Comparison of ENCODE assay signal across 15 cellular contexts in the genomic region with DNA sequence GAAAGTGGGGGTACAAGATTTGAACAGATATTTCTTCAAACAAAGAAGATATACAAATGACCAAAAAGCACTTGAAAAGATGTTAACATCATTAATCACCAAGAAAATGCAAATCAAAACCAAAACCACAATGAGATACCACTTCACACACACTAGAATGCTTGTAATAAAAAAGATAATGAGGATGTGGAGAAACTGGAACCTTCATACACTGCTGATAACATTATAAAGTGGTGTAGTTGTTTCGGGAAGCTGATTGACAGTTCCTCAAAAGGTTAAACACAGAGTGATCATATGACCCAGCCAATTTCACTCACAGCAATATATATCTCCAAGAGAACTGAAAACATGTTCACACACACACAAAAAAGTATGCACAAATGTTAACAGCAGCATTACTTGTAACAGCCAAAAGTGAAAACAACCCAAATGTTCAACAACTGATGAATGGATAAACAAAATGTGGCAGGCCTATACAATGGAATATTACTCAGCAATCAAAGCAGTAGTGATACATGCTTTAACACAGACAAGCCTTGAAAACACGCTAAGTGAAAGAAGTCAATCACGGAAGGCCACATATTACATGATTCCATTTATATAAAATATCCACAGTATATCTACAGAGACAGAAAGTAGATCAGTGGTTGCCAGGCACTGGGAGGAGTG. TPM values are rescaled to one million over a fixed set of nuclear protein-coding genes. Genes with fewer than 3 reads are reported as not detected.
DNase-seq lines count a peak whose midpoint lies in the region; ATAC-seq and TF ChIP-seq lines count a peak whose summit lies in the region.
"Had no signal": no experiment of that assay in that cellular context is flagged by ENCODE, and none has a peak within 500 bp of the region (broad histone marks: within the 10 kb centered on the region; RNA-seq: fewer than 3 reads in every experiment).

No MANE protein-coding gene starts in this region.

- no peak overlapping the region for H2AFZ ChIP-seq in Loucy (ENCODE audit: low read length)

- peaks cover 70% of the 10 kb centered on the region for H3K36me3 ChIP-seq in Loucy (ENCODE audit: insufficient read depth, low read length)

- H3K9ac ChIP-seq in Loucy (ENCODE audit: low read depth, low read length, poor library complexity, severe bottlenecking), result no peak overlapping the region

- no peaks in the 10 kb centered on the region for H3K9me3 ChIP-seq in Loucy (ENCODE audit: insufficient read depth, low read depth, low read length)

- peak overlapping the region; percentile 8 for H3K4me2 ChIP-seq in Loucy (ENCODE audit: low read depth, low read length, poor library complexity, severe bottlenecking)

- H3F3A ChIP-seq in Loucy (ENCODE audit: low read depth), result no peaks in the 10 kb centered on the region

- TF ChIP-seq CTCF in Loucy (conservative IDR thresholded peaks at IDR 0.05; ENCODE audit: low read length) (no peak), Calu3 (IDR thresholded peaks at IDR 0.05; ENCODE audit: unreplicated experiment) (no peak)

- no peaks in the 10 kb centered on the region for H3K9me3 Mint-ChIP-seq in activated T-cell treated with anti-CD3 and anti-CD28 coated beads, Interleukin-2, amount 50 U/mL, for 72 hours
- H3K9me3 Mint-ChIP-seq in stimulated activated naive CD8-positive, alpha-beta T cell treated with anti-CD3 and anti-CD28 coated beads, Interleukin-15, Interleukin-2, amounts not matched to agents 100 ng/mL and 50 ng/mL, for 24 hours, result no peaks in the 10 kb centered on the region
- no peaks in the 10 kb centered on the region for H3K9me3 Mint-ChIP-seq in Calu3 (ENCODE audit: low read depth, unreplicated experiment)

- peaks cover 8% of the 10 kb centered on the region for H3K4me1 ChIP-seq in Loucy (ENCODE audit: insufficient read depth, low read length, poor library complexity, severe bottlenecking)

- no peaks in the 10 kb centered on the region for H3K27me3 Mint-ChIP-seq in activated T-cell treated with anti-CD3 and anti-CD28 coated beads, Interleukin-2, amount 50 U/mL, for 72 hours (ENCODE audit: low read depth)
- no peaks in the 10 kb centered on the region for H3K27me3 Mint-ChIP-seq in stimulated activated naive CD8-positive, alpha-beta T cell treated with anti-CD3 and anti-CD28 coated beads, Interleukin-15, Interleukin-2, amounts not matched to agents 100 ng/mL and 50 ng/mL, for 24 hours
- H3K27me3 Mint-ChIP-seq in Calu3 (ENCODE audit: unreplicated experiment), result no peaks in the 10 kb centered on the region

- H3K36me3 Mint-ChIP-seq in activated T-cell treated with anti-CD3 and anti-CD28 coated beads, Interleukin-2, amount 50 U/mL, for 72 hours (ENCODE audit: insufficient read depth in 2 of 2), result peaks cover 9 to 30% of the 10 kb centered on the region in 2 donors
- peaks cover 80% of the 10 kb centered on the region for H3K36me3 Mint-ChIP-seq in stimulated activated naive CD8-positive, alpha-beta T cell treated with anti-CD3 and anti-CD28 coated beads, Interleukin-15, Interleukin-2, amounts not matched to agents 100 ng/mL and 50 ng/mL, for 24 hours (ENCODE audit: low read depth)
- peaks cover 33% of the 10 kb centered on the region for H3K36me3 Mint-ChIP-seq in Calu3 (ENCODE audit: insufficient read depth, unreplicated experiment)

- peak overlapping the region; percentile 2 for H3K27ac Mint-ChIP-seq in activated T-cell treated with anti-CD3 and anti-CD28 coated beads, Interleukin-2, amount 50 U/mL, for 72 hours
- peak overlapping the region; percentile 71 for H3K27ac Mint-ChIP-seq in stimulated activated naive CD8-positive, alpha-beta T cell treated with anti-CD3 and anti-CD28 coated beads, Interleukin-15, Interleukin-2, amounts not matched to agents 100 ng/mL and 50 ng/mL, for 24 hours
- H3K27ac Mint-ChIP-seq in Calu3 (ENCODE audit: unreplicated experiment), result no peak overlapping the region

- intact Hi-C loops in Calu3 (cut with micrococcal nuclease; ENCODE audit: unreplicated experiment), result no loop called here

- no peaks in the 10 kb centered on the region for H3K27me3 ChIP-seq in Loucy (ENCODE audit: insufficient read depth, low read length, poor library complexity, severe bottlenecking)

- BruUV-seq in Calu3 (replicated peaks; lab: Mats Ljungman, UMichigan), result no TSS peak

- CTCF ChIA-PET in Calu3 (lab: Charles Lee), result interaction anchor here (0.6 kb wide), 1 partner anchor 28 kb away, joined by 3 read pairs; no protein-coding TSS in a partner anchor

- no peak overlapping the region for H3K4me3 ChIP-seq in Loucy (ENCODE audit: low read length, poor library complexity, severe bottlenecking)

- no peak for DNase-seq in activated T-cell treated with anti-CD3 and anti-CD28 coated beads, Interleukin-2, amount 50 U/mL, for 72 hours
- DNase-seq in activated T-cell treated with anti-CD3 and anti-CD28 coated beads for 4 hours (no peak), amniotic epithelial cell (ENCODE audit: low read depth) (peak; percentile 65), Calu3 (no peak), NCI-H526 (lab: John Stamatoyannopoulos, UW) (no peak)
- DNase-seq: caudate nucleus; DMS79; glutamatergic neuron; left cardiac atrium; NCI-H1436 treated with DMSO at 0.1 percent for 48 hours; NCI-H510A; stimulated activated CD4-positive, alpha-beta T cell treated with anti-CD3 and anti-CD28 coated beads, Interleukin-2, amount 100 ng/mL, for 24 hours had no signal

- peak; percentile 63 to 67 for ATAC-seq in activated T-cell treated with anti-CD3 and anti-CD28 coated beads, Interleukin-2, amount 50 U/mL, for 72 hours (replicated peaks in 1 of 2)
- no peak for ATAC-seq in GM18511 (IDR thresholded peaks at IDR 0.05; ENCODE audit: unreplicated experiment)
- ATAC-seq: left cardiac atrium had no signal

- peaks cover 80% of the 10 kb centered on the region for H3K79me2 ChIP-seq in Loucy (ENCODE audit: insufficient read depth, low read length)

- H3K9me2 ChIP-seq in Loucy (replicated peaks; ENCODE audit: low read depth, low read length), result no peaks in the 10 kb centered on the region

- peak overlapping the region in 1 of 2 donors; percentile 73 for H3K4me3 Mint-ChIP-seq in activated T-cell treated with anti-CD3 and anti-CD28 coated beads, Interleukin-2, amount 50 U/mL, for 72 hours
- no peak overlapping the region for H3K4me3 Mint-ChIP-seq in stimulated activated naive CD8-positive, alpha-beta T cell treated with anti-CD3 and anti-CD28 coated beads, Interleukin-15, Interleukin-2, amounts not matched to agents 100 ng/mL and 50 ng/mL, for 24 hours
- H3K4me3 Mint-ChIP-seq in Calu3 (ENCODE audit: low read depth, unreplicated experiment), result no peak overlapping the region

- peaks cover 47% of the 10 kb centered on the region for H4K20me1 ChIP-seq in Loucy (ENCODE audit: insufficient read depth, low read length, poor library complexity, severe bottlenecking)

- H3K4me1 Mint-ChIP-seq in activated T-cell treated with anti-CD3 and anti-CD28 coated beads, Interleukin-2, amount 50 U/mL, for 72 hours (ENCODE audit: low read depth), result peaks cover 48% of the 10 kb centered on the region
- peaks cover 58% of the 10 kb centered on the region for H3K4me1 Mint-ChIP-seq in stimulated activated naive CD8-positive, alpha-beta T cell treated with anti-CD3 and anti-CD28 coated beads, Interleukin-15, Interleukin-2, amounts not matched to agents 100 ng/mL and 50 ng/mL, for 24 hours (ENCODE audit: low read depth)
- no peaks in the 10 kb centered on the region for H3K4me1 Mint-ChIP-seq in Calu3 (ENCODE audit: low read depth, unreplicated experiment)

RNA-seq across cellular contexts. Expression of a gene that starts 15.1 kb away (rescaled TPM):
- total RNA-seq in activated T-cell treated with anti-CD3 and anti-CD28 coated beads, Interleukin-2, amount 50 U/mL, for 72 hours, result 100 to 1,000 TPM in 1 of 2 donors, 10 to 100 TPM in 1; 97.2 to 102 TPM
- 136 and 154 TPM in 2 replicates for total RNA-seq in Calu3 (2022)
